In genomic region chr5:55421074-55421529, GRCh38 we compare ENCODE assay signal across 8 cellular contexts.
A peak's percentile ranks its signal among the peaks of the same experiment; 100 is the strongest.
DNase-seq lines count a peak whose midpoint lies in the region; ATAC-seq and TF ChIP-seq lines count a peak whose summit lies in the region.

No MANE protein-coding gene starts in this region.

- H3K36me3 ChIP-seq in gastroesophageal sphincter = peaks cover 0 to 38% of the 10 kb centered on the region in 2 donors

- TF ChIP-seq CTCF in GM13977 (IDR thresholded peaks at IDR 0.05; ENCODE audit: extremely low read depth, insufficient read depth, missing control alignments) = no peak
- TF ChIP-seq CTCF in gastroesophageal sphincter (IDR thresholded peaks at IDR 0.05) = no peak

- no peak overlapping the region for H3K4me3 ChIP-seq in gastroesophageal sphincter

- WGBS in gastroesophageal sphincter (ENCODE audit: low coverage in 1 of 2), 2 donors = 62 to 92% methylated on average over 3 to 4 of the region's 4 CpGs

- ATAC-seq in GM21423 (IDR thresholded peaks at IDR 0.05; ENCODE audit: unreplicated experiment) (peak; percentile 95), HG03520 (IDR thresholded peaks at IDR 0.05; ENCODE audit: unreplicated experiment) (peak; percentile 91), gastroesophageal sphincter (no peak), HG02759 (IDR thresholded peaks at IDR 0.05; ENCODE audit: unreplicated experiment) (no peak)

- H3K27me3 ChIP-seq in gastroesophageal sphincter = no peaks in the 10 kb centered on the region

- in situ Hi-C loops in GM13977 (cut with MboI; ENCODE audit: low pct_unique_long_range_greater_than_20kb, low sequenced_read_pairs, unreplicated experiment) = loop anchor here (25.0 kb wide), 1 partner anchor 266 kb away; no protein-coding TSS in a partner anchor

- no peaks in the 10 kb centered on the region for H3K9me3 ChIP-seq in gastroesophageal sphincter

- peaks cover 9 to 48% (median 19%) of the 10 kb centered on the region in 3 donors for H3K4me1 ChIP-seq in gastroesophageal sphincter

- peak; percentile 55 for DNase-seq in GM13977 (ENCODE audit: low spot score)
- DNase-seq in NCI-H510A (lab: John Stamatoyannopoulos, UW) = no peak
- DNase-seq in T-helper 9 cell = no peak
- DNase-seq in iPS-NIHi11 (ENCODE audit: low spot score) = no peak

- peak overlapping the region; percentile 18 to 56 (median 40) for H3K27ac ChIP-seq in gastroesophageal sphincter

- TF ChIP-seq POLR2A in gastroesophageal sphincter (IDR thresholded peaks at IDR 0.05) = no peak

- TF ChIP-seq EP300 in gastroesophageal sphincter (IDR thresholded peaks at IDR 0.05) = no peak

Comparison
In these comparisons a context has a peak if more than half of its experiments do, and no peak if none do; other contexts are left out.
1. ATAC-seq: peak in GM21423 (single experiment) and HG03520 (single experiment); none in gastroesophageal sphincter (single experiment) and HG02759 (single experiment).